Comparison of ENCODE assay signal across 14 cellular contexts in the genomic region with DNA sequence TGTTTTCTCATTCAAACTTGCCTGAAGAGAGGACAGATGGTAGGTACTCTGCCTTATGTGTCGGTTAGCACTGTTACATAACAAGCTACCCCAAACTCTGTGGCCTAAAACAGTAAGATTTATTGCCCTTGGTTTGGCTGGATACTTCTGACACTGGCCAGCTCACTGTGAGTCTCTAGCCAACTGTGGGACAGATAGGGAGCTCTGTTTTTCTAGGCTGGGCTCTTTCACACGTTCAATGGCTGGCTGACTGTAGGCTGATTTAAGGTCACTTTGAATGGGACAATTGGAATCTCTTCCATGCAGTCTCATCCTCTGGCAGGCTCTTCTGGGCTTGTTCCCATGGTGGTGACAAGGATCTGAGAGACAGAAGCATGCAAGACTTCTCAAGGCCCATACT.
"Had no signal": no experiment of that assay in that cellular context is flagged by ENCODE, and none has a peak within 500 bp of the region (broad histone marks: within the 10 kb centered on the region; RNA-seq: fewer than 3 reads in every experiment).

No MANE protein-coding gene starts in this region.

- H3K36me3 ChIP-seq: gastroesophageal sphincter, right atrium auricular region, stomach, thoracic aorta had no signal

- DNase-seq: activated CD4-positive, alpha-beta T cell treated with anti-CD3 and anti-CD28 coated beads, Interleukin-2, amount 10 ng/mL, durations not matched to agents 7 days and 5 days; activated CD8-positive, alpha-beta memory T cell treated with anti-CD3 and anti-CD28 coated beads for 24 hours; activated naive CD4-positive, alpha-beta T cell treated with Interleukin-2 at 50 U/mL for 16 hours; anterior cingulate cortex; dorsolateral prefrontal cortex; endodermal cell; mammary epithelial cell; naive thymus-derived CD4-positive, alpha-beta T cell; stomach had no signal

- H3K27ac ChIP-seq: dorsolateral prefrontal cortex, gastroesophageal sphincter, right atrium auricular region, thoracic aorta had no signal

- H3K9me3 Mint-ChIP-seq: activated CD4-positive, alpha-beta T cell treated with anti-CD3 and anti-CD28 coated beads, Interleukin-2, amount 10 ng/mL, durations not matched to agents 7 days and 5 days; activated T-helper 1 cell treated with anti-CD3 and anti-CD28 coated beads, Interleukin-12 subunit alpha, Interleukin-12 subunit beta, Interleukin-2, Interleukin-4 antibody, amounts not matched to agents 30 ng/mL and 10 ng/mL and 1 ng/mL, durations not matched to agents 14 hours and 24 hours and 36 hours; endodermal cell; naive thymus-derived CD4-positive, alpha-beta T cell; T-helper 2 cell treated with Interferon-gamma antibody and Interleukin-4, amounts not matched to agents 5 μg/mL and 100 μg/mL, for 36 hours had no signal

- H3K36me3 Mint-ChIP-seq: naive thymus-derived CD4-positive, alpha-beta T cell had no signal

- H3K4me3 Mint-ChIP-seq: activated CD4-positive, alpha-beta T cell treated with anti-CD3 and anti-CD28 coated beads, Interleukin-2, amount 10 ng/mL, durations not matched to agents 7 days and 5 days; activated T-helper 1 cell treated with anti-CD3 and anti-CD28 coated beads, Interleukin-12 subunit alpha, Interleukin-12 subunit beta, Interleukin-2, Interleukin-4 antibody, amounts not matched to agents 30 ng/mL and 10 ng/mL and 1 ng/mL, durations not matched to agents 14 hours and 24 hours and 36 hours; endodermal cell; naive thymus-derived CD4-positive, alpha-beta T cell; T-helper 2 cell treated with Interferon-gamma antibody and Interleukin-4, amounts not matched to agents 5 μg/mL and 100 μg/mL, for 36 hours had no signal

- ATAC-seq: gastroesophageal sphincter; naive thymus-derived CD4-positive, alpha-beta T cell had no signal

- H3K4me3 ChIP-seq: dorsolateral prefrontal cortex, gastroesophageal sphincter, right atrium auricular region, stomach, thoracic aorta had no signal

- H3K4me1 Mint-ChIP-seq: activated CD4-positive, alpha-beta T cell treated with anti-CD3 and anti-CD28 coated beads, Interleukin-2, amount 10 ng/mL, durations not matched to agents 7 days and 5 days; naive thymus-derived CD4-positive, alpha-beta T cell had no signal

- H3K4me1 ChIP-seq: gastroesophageal sphincter had no signal

- H3K27me3 ChIP-seq: dorsolateral prefrontal cortex, gastroesophageal sphincter, right atrium auricular region, stomach had no signal

- H3K9me3 ChIP-seq: gastroesophageal sphincter, right atrium auricular region, stomach, thoracic aorta had no signal

- H3K27ac Mint-ChIP-seq: activated CD4-positive, alpha-beta T cell treated with anti-CD3 and anti-CD28 coated beads, Interleukin-2, amount 10 ng/mL, durations not matched to agents 7 days and 5 days; activated T-helper 1 cell treated with anti-CD3 and anti-CD28 coated beads, Interleukin-12 subunit alpha, Interleukin-12 subunit beta, Interleukin-2, Interleukin-4 antibody, amounts not matched to agents 30 ng/mL and 10 ng/mL and 1 ng/mL, durations not matched to agents 14 hours and 24 hours and 36 hours; endodermal cell; naive thymus-derived CD4-positive, alpha-beta T cell; T-helper 2 cell treated with Interferon-gamma antibody and Interleukin-4, amounts not matched to agents 5 μg/mL and 100 μg/mL, for 36 hours had no signal
